Comparison of ENCODE assay signal across 27 cellular contexts in the genomic region with DNA sequence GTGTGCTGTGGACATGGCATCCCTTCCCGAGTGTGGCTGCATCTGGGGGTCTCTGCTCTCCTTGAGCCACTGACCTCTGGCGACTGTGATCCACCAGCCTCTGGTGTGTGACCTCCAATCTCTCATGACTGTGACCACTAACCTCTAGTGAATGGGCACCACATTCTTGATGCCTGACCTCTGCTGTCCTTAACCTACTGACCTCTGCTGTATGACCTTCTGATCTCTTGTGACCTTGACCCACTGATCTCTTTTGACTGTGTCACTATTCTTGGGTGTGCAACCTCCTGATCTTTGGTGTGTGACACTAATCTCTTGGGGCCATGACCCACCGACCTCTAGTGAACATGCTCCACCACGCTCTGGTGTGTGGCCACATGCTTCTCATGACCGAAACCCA.
"Had no signal": no experiment of that assay in that cellular context is flagged by ENCODE, and none has a peak within 500 bp of the region (broad histone marks: within the 10 kb centered on the region; RNA-seq: fewer than 3 reads in every experiment).

No MANE protein-coding gene starts in this region.

- FAIRE-seq: endothelial cell of umbilical vein, keratinocyte had no signal

- H3K9ac ChIP-seq: parathyroid adenoma had no signal

- ATAC-seq: foreskin keratinocyte; heart right ventricle; left ventricle myocardium superior; natural killer cell; stimulated activated effector memory CD8-positive, alpha-beta T cell treated with anti-CD3 and anti-CD28 coated beads, Interleukin-12 subunit alpha, Interleukin-12 subunit beta, amount 100 ng/mL, for 72 hours had no signal

- H3K4me3 ChIP-seq: colonic mucosa, esophagus muscularis mucosa, heart right ventricle, lung, prostate gland, right atrium auricular region, sigmoid colon, stomach, thyroid gland, vagina had no signal

- H3K27me3 ChIP-seq: colonic mucosa, esophagus muscularis mucosa, foreskin keratinocyte, heart right ventricle, neutrophil, right atrium auricular region, sigmoid colon, stomach, thyroid gland, vagina had no signal

- H3K79me2 ChIP-seq: parathyroid adenoma had no signal

- H3K36me3 Mint-ChIP-seq: memory B cell; natural killer cell; stimulated activated effector memory CD8-positive, alpha-beta T cell treated with anti-CD3 and anti-CD28 coated beads, Interleukin-12 subunit alpha, Interleukin-12 subunit beta, amount 100 ng/mL, for 72 hours had no signal

- H3K9me3 Mint-ChIP-seq: dendritic cell treated with granulocyte-macrophage colony-stimulating factor and Interleukin-4, amounts not matched to agents 40 ng/mL and 50 ng/mL, for 4 days; endodermal cell; memory B cell; natural killer cell; stimulated activated effector memory CD8-positive, alpha-beta T cell treated with anti-CD3 and anti-CD28 coated beads, Interleukin-12 subunit alpha, Interleukin-12 subunit beta, amount 100 ng/mL, for 72 hours had no signal

- H3K4me3 Mint-ChIP-seq: dendritic cell treated with granulocyte-macrophage colony-stimulating factor and Interleukin-4, amounts not matched to agents 40 ng/mL and 50 ng/mL, for 4 days; endodermal cell; memory B cell; natural killer cell; stimulated activated effector memory CD8-positive, alpha-beta T cell treated with anti-CD3 and anti-CD28 coated beads, Interleukin-12 subunit alpha, Interleukin-12 subunit beta, amount 100 ng/mL, for 72 hours had no signal

- H2AFZ ChIP-seq: parathyroid adenoma had no signal

- H3K36me3 ChIP-seq: colonic mucosa, heart right ventricle, neutrophil, right atrium auricular region had no signal

- H3K4me1 Mint-ChIP-seq: endodermal cell; memory B cell; natural killer cell; stimulated activated effector memory CD8-positive, alpha-beta T cell treated with anti-CD3 and anti-CD28 coated beads, Interleukin-12 subunit alpha, Interleukin-12 subunit beta, amount 100 ng/mL, for 72 hours had no signal

- H3K27ac Mint-ChIP-seq: dendritic cell treated with granulocyte-macrophage colony-stimulating factor and Interleukin-4, amounts not matched to agents 40 ng/mL and 50 ng/mL, for 4 days; endodermal cell; memory B cell; natural killer cell; stimulated activated effector memory CD8-positive, alpha-beta T cell treated with anti-CD3 and anti-CD28 coated beads, Interleukin-12 subunit alpha, Interleukin-12 subunit beta, amount 100 ng/mL, for 72 hours had no signal

- H3K4me1 ChIP-seq: colonic mucosa, esophagus muscularis mucosa, heart right ventricle, prostate gland, right atrium auricular region, sigmoid colon, stomach, thyroid gland, vagina had no signal

- H3K9me3 ChIP-seq: colonic mucosa, esophagus muscularis mucosa, heart right ventricle, neutrophil, prostate gland, right atrium auricular region, sigmoid colon, stomach, thyroid gland, vagina had no signal

- H3K27me3 Mint-ChIP-seq: dendritic cell treated with granulocyte-macrophage colony-stimulating factor and Interleukin-4, amounts not matched to agents 40 ng/mL and 50 ng/mL, for 4 days had no signal

- H3K27ac ChIP-seq: colonic mucosa, esophagus muscularis mucosa, foreskin keratinocyte, heart right ventricle, neutrophil, parathyroid adenoma, prostate gland, right atrium auricular region, sigmoid colon, stomach, thyroid gland, vagina had no signal

- DNase-seq: colonic mucosa; effector CD8-positive, alpha-beta T cell; endodermal cell; foreskin keratinocyte; glutamatergic neuron; heart right ventricle; hippocampal formation; left ventricle myocardium superior; natural killer cell; sigmoid colon; stimulated activated CD4-positive, alpha-beta T cell treated with anti-CD3 and anti-CD28 coated beads, Interleukin-2, amount 100 ng/mL, for 24 hours; stimulated activated CD4-positive, alpha-beta T cell treated with anti-CD3 and anti-CD28 coated beads, Interleukin-4, amount 100 ng/mL, for 24 hours; stimulated activated naive CD4-positive, alpha-beta T cell treated with Interleukin-2 at 50 U/mL for 16 hours; stomach; thyroid gland had no signal
